ENCODE assay signal across 8 cellular contexts in genomic region chr20:10673831-10674683, GRCh38. TPM values are rescaled to one million over a fixed set of nuclear protein-coding genes. Genes with fewer than 3 reads are reported as not detected.
A peak's percentile ranks its signal among the peaks of the same experiment; 100 is the strongest.
DNase-seq lines count a peak whose midpoint lies in the region; ATAC-seq, FAIRE-seq and TF ChIP-seq lines count a peak whose summit lies in the region.

Gene JAG1 (minus strand): TSS chr20:10673999. CDS start chr20:10673530, 469 bp downstream.

- H2AFZ ChIP-seq in GM23338 = peak within 1 kb of the TSS; percentile 87
- H2AFZ ChIP-seq in PC-9 = peak within 1 kb of the TSS; percentile 74

- H3K27ac ChIP-seq in GM23338 (ENCODE audit: low read depth) = peak within 1 kb of the TSS; percentile 82
- peak within 1 kb of the TSS; percentile 97 for H3K27ac ChIP-seq in PC-9

- CTCF ChIA-PET in PC-9 (lab: Charles Lee) = interaction anchor here (0.6 to 0.7 kb wide), 6 partner anchors 30 to 618 kb away, joined by 3 to 10 read pairs (median 3); no protein-coding TSS in a partner anchor

- peak within 1 kb of the TSS; percentile 98 for H3K27ac Mint-ChIP-seq in GM23338
- H3K27ac Mint-ChIP-seq in neural crest cell (ENCODE audit: unreplicated experiment) = peak within 1 kb of the TSS; percentile 86
- H3K27ac Mint-ChIP-seq in type B pancreatic cell = peak within 1 kb of the TSS; percentile 98

- H3K4me1 ChIP-seq in GM23338 (ENCODE audit: insufficient read depth) (peaks cover 31% of the 10 kb centered on the region), PC-9 (replicated peaks; ENCODE audit: insufficient read depth) (peaks cover 16% of the 10 kb centered on the region)

- H3K4me1 Mint-ChIP-seq in GM23338 = peaks cover 39% of the 10 kb centered on the region
- H3K4me1 Mint-ChIP-seq in neural crest cell = peaks cover 43% of the 10 kb centered on the region
- H3K4me1 Mint-ChIP-seq in type B pancreatic cell (ENCODE audit: unreplicated experiment) = peaks cover 32% of the 10 kb centered on the region

- peaks cover 20% of the 10 kb centered on the region for H3K27me3 Mint-ChIP-seq in GM23338 (ENCODE audit: insufficient read depth, low read depth, poor library complexity)
- H3K27me3 Mint-ChIP-seq in neural crest cell (ENCODE audit: low read depth) = no peaks in the 10 kb centered on the region
- peaks cover 8% of the 10 kb centered on the region for H3K27me3 Mint-ChIP-seq in type B pancreatic cell

- no peaks in the 10 kb centered on the region for H3K9me3 ChIP-seq in PC-9 (ENCODE audit: insufficient read depth, low read depth)

- H4K20me1 ChIP-seq in GM23338 (replicated peaks; ENCODE audit: insufficient read depth) (no peaks in the 10 kb centered on the region), PC-9 (ENCODE audit: insufficient read depth) (no peaks in the 10 kb centered on the region)

- DNase-seq in GM04504 (ENCODE audit: low read depth) = peak; percentile 85
- DNase-seq in GM23338 (ENCODE audit: low spot score) = peak; percentile 97
- peak; percentile 67 for DNase-seq in KG1 (lab: John Stamatoyannopoulos, UW)
- DNase-seq in PC-9 = peak; percentile 79 to 97
- DNase-seq in activated naive CD4-positive, alpha-beta T cell treated with anti-CD3 and anti-CD28 coated beads, Interleukin-2, amount 50 U/mL, for 16 hours = peak; percentile 24
- DNase-seq in frontal cortex (ENCODE audit: low spot score in 2 of 2) = peak; percentile 97 to 98
- peak; percentile 93 for DNase-seq in neural crest cell (ENCODE audit: low read depth, low spot score)
- peak; percentile 97 for DNase-seq in type B pancreatic cell (ENCODE audit: extremely low spot score, unreplicated experiment)

- H3K4me2 ChIP-seq in GM23338 (peak within 1 kb of the TSS; percentile 99), PC-9 (peak within 1 kb of the TSS; percentile 79)

- POLR2A ChIA-PET in PC-9 (lab: Charles Lee; ENCODE audit: unreplicated experiment) = interaction anchor here (0.6 to 0.7 kb wide), 3 partner anchors 149 to 358 kb away, joined by 4 to 6 read pairs (median 6); partner anchors contain the start of gene MKKS

- H3K9me2 ChIP-seq in GM23338 (ENCODE audit: insufficient read depth) = no peaks in the 10 kb centered on the region
- no peaks in the 10 kb centered on the region for H3K9me2 ChIP-seq in PC-9 (ENCODE audit: insufficient read depth)

- ATAC-seq in GM23338 = peak; percentile 59

- H3K36me3 Mint-ChIP-seq in GM23338 (ENCODE audit: low read depth) = peaks cover 12% of the 10 kb centered on the region; the same call in 2 of the 3 replicates
- H3K36me3 Mint-ChIP-seq in neural crest cell (ENCODE audit: low read depth) = no peaks in the 10 kb centered on the region
- H3K36me3 Mint-ChIP-seq in type B pancreatic cell = peaks cover 6% of the 10 kb centered on the region

- H3F3A ChIP-seq in GM23338 (replicated peaks; ENCODE audit: low read depth) (0 out of 2 replicates have a peak, but pooled peaks cover 5% of the 10 kb centered on the region), PC-9 (ENCODE audit: insufficient read depth, low read depth) (no peaks in the 10 kb centered on the region; the same call in 1 of the 2 replicates)

- FAIRE-seq in frontal cortex (lab: Jason Lieb, UNC) = no peak

- no peak for TF ChIP-seq CTCF in GM23338 (conservative IDR thresholded peaks at IDR 0.05; ENCODE audit: low read depth in 2 of 2)
- no peak for TF ChIP-seq CTCF in PC-9 (conservative IDR thresholded peaks at IDR 0.05)
- TF ChIP-seq CTCF in neural crest cell (conservative IDR thresholded peaks at IDR 0.05) = no peak
- no peak for TF ChIP-seq CTCF in type B pancreatic cell (conservative IDR thresholded peaks at IDR 0.05)

- intact Hi-C loops in PC-9 (cut with micrococcal nuclease; ENCODE audit: unreplicated experiment) = loop anchor here (1.0 to 5.0 kb wide), 15 partner anchors 33 to 1057 kb away; partner anchors contain the start of gene MKKS

- H3K79me2 ChIP-seq in GM23338 (replicated peaks; ENCODE audit: insufficient read depth) = peaks cover 39% of the 10 kb centered on the region
- H3K79me2 ChIP-seq in PC-9 (ENCODE audit: low read depth) = peaks cover 40% of the 10 kb centered on the region

- H3K27me3 ChIP-seq in GM23338 (ENCODE audit: insufficient read depth) (peaks cover 8% of the 10 kb centered on the region; the same call in 1 of the 2 replicates), PC-9 (ENCODE audit: insufficient read depth, low read depth) (no peaks in the 10 kb centered on the region)

- H3K9me3 Mint-ChIP-seq in GM23338 = no peaks in the 10 kb centered on the region
- H3K9me3 Mint-ChIP-seq in neural crest cell = no peaks in the 10 kb centered on the region
- H3K9me3 Mint-ChIP-seq in type B pancreatic cell = no peaks in the 10 kb centered on the region

- no peaks in the 10 kb centered on the region for H3K36me3 ChIP-seq in GM23338 (ENCODE audit: insufficient read depth)
- no peaks in the 10 kb centered on the region; the same call in 1 of the 2 replicates for H3K36me3 ChIP-seq in PC-9 (ENCODE audit: low read depth)

- H3K4me3 Mint-ChIP-seq in GM23338 = peak within 1 kb of the TSS; percentile 94
- H3K4me3 Mint-ChIP-seq in neural crest cell = peak within 1 kb of the TSS; percentile 99
- H3K4me3 Mint-ChIP-seq in type B pancreatic cell = peak within 1 kb of the TSS; percentile 99

- BruUV-seq in PC-9 (replicated peaks; lab: Mats Ljungman, UMichigan) = no TSS peak

- peak within 1 kb of the TSS; percentile 92 for H3K4me3 ChIP-seq in GM23338
- peak within 1 kb of the TSS; percentile 84 for H3K4me3 ChIP-seq in PC-9

TF ChIP-seq in GM23338, 12 proteins besides CTCF, POLR2A, EP300 and RAD21:
- TF ChIP-seq CREB1 (CRISPR knock-in tag; IDR thresholded peaks at IDR 0.05; ENCODE audit: low read depth) = no peak
- peak; percentile 82 for TF ChIP-seq POLR2AphosphoS5 (IDR thresholded peaks at IDR 0.05; ENCODE audit: low read depth)

RNA-seq across cellular contexts. Expression of gene JAG1, which starts in this region (rescaled TPM):
- total RNA-seq in GM23338 (2014; rRNA removed; shearing (Covaris generic)) = 42.0 and 46.5 TPM in 2 replicates
- 7.1 and 9.7 TPM in 2 replicates for polyA plus RNA-seq in GM23338 (2016; fragmentation: Nextera tagmentation; extraction: Ambion mirVana)
- total RNA-seq in PC-9 (2021) = 42.9 and 51.5 TPM in 2 replicates
- total RNA-seq in frontal cortex = 20.0 TPM
- 67.7 and 70.3 TPM in 2 replicates for total RNA-seq in neural crest cell
- 31.9 and 58.4 TPM in 2 replicates for total RNA-seq in type B pancreatic cell (ENCODE audit: low replicate concordance)

Comparison
In these comparisons a context has a peak if more than half of its experiments do, and no peak if none do; other contexts are left out.
1. Peak in every context shown above with its lines: DNase-seq, ATAC-seq, H3K4me3 ChIP-seq and H3K27ac ChIP-seq.
2. DNase-seq: peak in every context shown above with its lines; median percentile 98 in frontal cortex; 97 in GM23338; 97 in type B pancreatic cell; 93 in neural crest cell; 88 in PC-9; 85 in GM04504; 67 in KG1; 24 in activated naive CD4-positive, alpha-beta T cell treated with anti-CD3 and anti-CD28 coated beads, Interleukin-2, amount 50 U/mL, for 16 hours.